Comparison of ENCODE assay signal across 28 cellular contexts in the genomic region with DNA sequence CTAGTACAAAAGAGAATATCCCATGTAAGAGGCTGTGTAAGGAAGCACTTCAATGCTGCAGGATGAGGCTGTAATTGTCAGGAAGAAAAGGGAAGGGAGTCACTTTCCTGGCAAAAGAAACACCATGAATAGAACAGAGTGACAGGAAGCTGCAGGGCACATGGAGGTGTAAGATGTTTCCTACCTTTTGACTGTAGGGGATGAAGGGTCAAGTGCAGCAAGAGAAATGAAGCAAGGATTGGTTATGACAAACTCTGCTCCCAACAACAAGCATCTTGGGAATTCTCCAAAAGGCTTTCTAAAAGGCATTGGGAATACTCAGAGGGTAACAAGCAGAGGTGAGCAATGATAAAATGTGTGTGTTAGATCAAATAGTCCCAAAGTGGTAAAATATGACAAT.
"Had no signal": no experiment of that assay in that cellular context is flagged by ENCODE, and none has a peak within 500 bp of the region (broad histone marks: within the 10 kb centered on the region; RNA-seq: fewer than 3 reads in every experiment).

No MANE protein-coding gene starts in this region.

- H3K4me1 Mint-ChIP-seq: activated CD4-positive, alpha-beta memory T cell treated with anti-CD3 and anti-CD28 coated beads, Interleukin-2, amount 10 ng/mL, durations not matched to agents 7 days and 5 days; activated CD4-positive, alpha-beta T cell treated with anti-CD3 and anti-CD28 coated beads, Interleukin-2, amount 10 ng/mL, durations not matched to agents 7 days and 5 days; activated naive CD4-positive, alpha-beta T cell treated with anti-CD3 and anti-CD28 coated beads, Interleukin-2, amount 10 ng/mL, durations not matched to agents 7 days and 5 days; activated naive CD8-positive, alpha-beta T cell treated with anti-CD3 and anti-CD28 coated beads, Interleukin-2, amount 10 ng/mL, durations not matched to agents 7 days and 5 days; T-helper 17 cell had no signal

- H3K27ac Mint-ChIP-seq: activated CD4-positive, alpha-beta memory T cell treated with anti-CD3 and anti-CD28 coated beads, Interleukin-2, amount 10 ng/mL, durations not matched to agents 7 days and 5 days; activated CD4-positive, alpha-beta T cell treated with anti-CD3 and anti-CD28 coated beads, Interleukin-2, amount 10 ng/mL, durations not matched to agents 7 days and 5 days; activated naive CD4-positive, alpha-beta T cell treated with anti-CD3 and anti-CD28 coated beads, Interleukin-2, amount 10 ng/mL, durations not matched to agents 7 days and 5 days; activated naive CD4-positive, alpha-beta T cell treated with anti-CD3 and anti-CD28 coated beads, Interleukin-2, amount 50 U/mL, for 72 hours; activated naive CD8-positive, alpha-beta T cell treated with anti-CD3 and anti-CD28 coated beads, Interleukin-2, amount 10 ng/mL, durations not matched to agents 7 days and 5 days; activated T-cell treated with anti-CD3 and anti-CD28 coated beads, Interleukin-2, amount 50 U/mL, for 24 hours; activated T-cell treated with anti-CD3 and anti-CD28 coated beads, Interleukin-2, amount 50 U/mL, for 72 hours; brain; effector memory CD8-positive, alpha-beta T cell; T-helper 17 cell; T-helper 2 cell treated with Interferon-gamma antibody and Interleukin-4, amounts not matched to agents 5 μg/mL and 100 μg/mL, for 36 hours had no signal

- H3K27me3 Mint-ChIP-seq: activated CD4-positive, alpha-beta memory T cell treated with anti-CD3 and anti-CD28 coated beads, Interleukin-2, amount 10 ng/mL, durations not matched to agents 7 days and 5 days; activated CD4-positive, alpha-beta T cell treated with anti-CD3 and anti-CD28 coated beads, Interleukin-2, amount 10 ng/mL, durations not matched to agents 7 days and 5 days; activated naive CD4-positive, alpha-beta T cell treated with anti-CD3 and anti-CD28 coated beads, Interleukin-2, amount 10 ng/mL, durations not matched to agents 7 days and 5 days; activated naive CD8-positive, alpha-beta T cell treated with anti-CD3 and anti-CD28 coated beads, Interleukin-2, amount 10 ng/mL, durations not matched to agents 7 days and 5 days; activated T-cell treated with anti-CD3 and anti-CD28 coated beads, Interleukin-2, amount 50 U/mL, for 24 hours; brain; effector memory CD8-positive, alpha-beta T cell; T-helper 17 cell had no signal

- DNase-seq: activated CD4-positive, alpha-beta memory T cell treated with anti-CD3 and anti-CD28 coated beads, Interleukin-2, amount 10 ng/mL, durations not matched to agents 7 days and 5 days; activated CD4-positive, alpha-beta T cell treated with anti-CD3 and anti-CD28 coated beads for 1 hour; activated CD4-positive, alpha-beta T cell treated with anti-CD3 and anti-CD28 coated beads for 4 hours; activated CD4-positive, alpha-beta T cell treated with anti-CD3 and anti-CD28 coated beads, Interleukin-2, amount 10 ng/mL, durations not matched to agents 7 days and 5 days; activated CD4-positive, alpha-beta T cell treated with anti-CD3 and anti-CD28 coated beads, Interleukin-2, amount 50 U/mL, for 4 hours; activated CD4-positive, CD25-positive, alpha-beta regulatory T cell; activated CD8-positive, alpha-beta memory T cell treated with anti-CD3 and anti-CD28 coated beads, Interleukin-2, amount 50 U/mL, for 48 hours; activated gamma-delta T cell; activated naive CD4-positive, alpha-beta T cell; activated naive CD4-positive, alpha-beta T cell treated with anti-CD3 and anti-CD28 coated beads, Interleukin-2, amount 10 ng/mL, durations not matched to agents 7 days and 5 days; activated naive CD8-positive, alpha-beta T cell treated with anti-CD3 and anti-CD28 coated beads, Interleukin-2, amount 10 ng/mL, durations not matched to agents 7 days and 5 days; activated T-cell treated with anti-CD3 and anti-CD28 coated beads for 4 hours; activated T-cell treated with anti-CD3 and anti-CD28 coated beads, Interleukin-2, amount 50 U/mL, for 24 hours; activated T-cell treated with anti-CD3 and anti-CD28 coated beads, Interleukin-2, amount 50 U/mL, for 72 hours; central memory CD4-positive, alpha-beta T cell; cerebellar nuclear complex; colonic mucosa; effector CD4-positive, alpha-beta T cell; effector memory CD8-positive, alpha-beta T cell; foreskin keratinocyte; gastrocnemius medialis; heart right ventricle; T-helper 1 cell; T-helper 17 cell; T1000 had no signal

- ATAC-seq: activated naive CD4-positive, alpha-beta T cell treated with anti-CD3 and anti-CD28 coated beads, Interleukin-2, amount 50 U/mL, for 72 hours; activated T-cell treated with anti-CD3 and anti-CD28 coated beads, Interleukin-2, amount 50 U/mL, for 72 hours; effector memory CD8-positive, alpha-beta T cell; foreskin keratinocyte; gastrocnemius medialis; heart right ventricle; T-helper 17 cell had no signal

- H3K36me3 Mint-ChIP-seq: activated naive CD4-positive, alpha-beta T cell treated with anti-CD3 and anti-CD28 coated beads, Interleukin-2, amount 10 ng/mL, durations not matched to agents 7 days and 5 days; activated naive CD4-positive, alpha-beta T cell treated with anti-CD3 and anti-CD28 coated beads, Interleukin-2, amount 50 U/mL, for 72 hours; activated naive CD8-positive, alpha-beta T cell treated with anti-CD3 and anti-CD28 coated beads, Interleukin-2, amount 10 ng/mL, durations not matched to agents 7 days and 5 days; brain had no signal

- H3K9me3 Mint-ChIP-seq: activated CD4-positive, alpha-beta memory T cell treated with anti-CD3 and anti-CD28 coated beads, Interleukin-2, amount 10 ng/mL, durations not matched to agents 7 days and 5 days; activated CD4-positive, alpha-beta T cell treated with anti-CD3 and anti-CD28 coated beads, Interleukin-2, amount 10 ng/mL, durations not matched to agents 7 days and 5 days; activated naive CD4-positive, alpha-beta T cell treated with anti-CD3 and anti-CD28 coated beads, Interleukin-2, amount 10 ng/mL, durations not matched to agents 7 days and 5 days; activated T-cell treated with anti-CD3 and anti-CD28 coated beads, Interleukin-2, amount 50 U/mL, for 24 hours; brain; T-helper 2 cell treated with Interferon-gamma antibody and Interleukin-4, amounts not matched to agents 5 μg/mL and 100 μg/mL, for 36 hours had no signal

- H3K4me3 Mint-ChIP-seq: activated CD4-positive, alpha-beta memory T cell treated with anti-CD3 and anti-CD28 coated beads, Interleukin-2, amount 10 ng/mL, durations not matched to agents 7 days and 5 days; activated CD4-positive, alpha-beta T cell treated with anti-CD3 and anti-CD28 coated beads, Interleukin-2, amount 10 ng/mL, durations not matched to agents 7 days and 5 days; activated naive CD4-positive, alpha-beta T cell treated with anti-CD3 and anti-CD28 coated beads, Interleukin-2, amount 10 ng/mL, durations not matched to agents 7 days and 5 days; activated naive CD8-positive, alpha-beta T cell treated with anti-CD3 and anti-CD28 coated beads, Interleukin-2, amount 10 ng/mL, durations not matched to agents 7 days and 5 days; activated T-cell treated with anti-CD3 and anti-CD28 coated beads, Interleukin-2, amount 50 U/mL, for 24 hours; activated T-cell treated with anti-CD3 and anti-CD28 coated beads, Interleukin-2, amount 50 U/mL, for 72 hours; brain; effector memory CD8-positive, alpha-beta T cell; T-helper 17 cell; T-helper 2 cell treated with Interferon-gamma antibody and Interleukin-4, amounts not matched to agents 5 μg/mL and 100 μg/mL, for 36 hours had no signal
